ENCODE assay signal across 1 cellular context in genomic region chr9:36798350-36799065, GRCh38.
TF ChIP-seq lines count a peak whose summit lies in the region.

No MANE protein-coding gene starts in this region.

TF ChIP-seq in HCT116, 20 proteins besides CTCF, POLR2A, EP300 and RAD21 (continued from another document):
- TF ChIP-seq TCF7L2 (IDR thresholded peaks at IDR 0.05; ENCODE audit: borderline replicate concordance, extremely low read depth, insufficient read depth, insufficient read length) (no peak), SRF (IDR thresholded peaks at IDR 0.05; ENCODE audit: low read depth) (no peak)
